1 cellular context compared by ENCODE assay signal in genomic region chr3:32457971-32458471, GRCh38.
TF ChIP-seq lines count a peak whose summit lies in the region.

No MANE protein-coding gene starts in this region.

TF ChIP-seq in K562, 482 proteins besides CTCF, POLR2A, EP300 and RAD21 (continued from another document):
- TF ChIP-seq PATZ1 (CRISPR knock-in tag; IDR thresholded peaks at IDR 0.05; ENCODE audit: borderline replicate concordance): no peak
